28 cellular contexts compared by ENCODE assay signal in the genomic region with DNA sequence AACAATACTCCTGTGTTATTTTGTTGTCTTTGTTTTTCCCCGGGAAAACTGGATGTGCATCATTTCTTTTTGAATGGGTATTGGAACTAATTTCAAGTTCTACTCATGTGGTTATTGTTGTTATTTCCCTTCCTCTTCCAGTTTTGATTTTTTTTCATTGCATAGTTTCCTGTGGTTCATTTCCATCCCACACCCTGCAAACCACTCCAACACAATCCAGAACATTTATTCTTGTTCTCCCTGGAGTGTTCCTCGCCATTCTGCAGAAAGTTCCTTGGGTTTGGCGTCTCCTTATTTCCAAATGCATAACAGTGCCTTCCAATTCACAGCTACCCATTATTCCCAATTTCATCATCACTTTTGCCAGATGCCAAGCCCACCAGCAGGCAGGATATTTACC.
"Had no signal": no experiment of that assay in that cellular context is flagged by ENCODE, and none has a peak within 500 bp of the region (broad histone marks: within the 10 kb centered on the region; RNA-seq: fewer than 3 reads in every experiment).

No MANE protein-coding gene starts in this region.

- H3K36me3 ChIP-seq: neutrophil, pancreas, prostate gland, right atrium auricular region, right lobe of liver, sigmoid colon, stomach, thoracic aorta, thyroid gland, tibial nerve, upper lobe of left lung, vagina had no signal

- H3K4me1 Mint-ChIP-seq: nephron progenitor cell; stimulated activated effector memory CD8-positive, alpha-beta T cell treated with anti-CD3 and anti-CD28 coated beads, Interleukin-12 subunit alpha, Interleukin-12 subunit beta, amount 100 ng/mL, for 72 hours; stimulated activated naive B cell treated with anti-CD40 and anti-IgM and Interleukin-4, amounts not matched to agents 10 μg/mL and 1 μg/mL and 100 μg/mL, for 72 hours had no signal

- H3K4me3 ChIP-seq: pancreas, prostate gland, right atrium auricular region, right lobe of liver, sigmoid colon, stomach, thoracic aorta, thyroid gland, tibial nerve, upper lobe of left lung, vagina had no signal

- DNase-seq: nephron progenitor cell; nucleus accumbens; pancreas; retina; right lobe of liver; sigmoid colon; small intestine; stimulated activated CD4-positive, alpha-beta T cell treated with anti-CD3 and anti-CD28 coated beads, Interleukin-15, amount 100 ng/mL, for 24 hours; stimulated activated CD4-positive, alpha-beta T cell treated with anti-CD3 and anti-CD28 coated beads, Interleukin-2, amount 100 ng/mL, for 24 hours; stimulated activated CD4-positive, alpha-beta T cell treated with anti-CD3 and anti-CD28 coated beads, Interleukin-2, amount 100 ng/mL, for 48 hours; stimulated activated CD4-positive, alpha-beta T cell treated with anti-CD3 and anti-CD28 coated beads, Interleukin-4, amount 100 ng/mL, for 24 hours; stimulated activated naive B cell treated with anti-CD40 and anti-IgM and Interleukin-4, amounts not matched to agents 10 μg/mL and 1 μg/mL and 100 μg/mL, for 72 hours; stimulated activated naive CD4-positive, alpha-beta T cell treated with Interleukin-2 at 50 U/mL for 16 hours; stomach; thyroid gland; trophoblast cell; upper lobe of left lung had no signal

- H3K9me3 Mint-ChIP-seq: neural crest cell; stimulated activated naive B cell treated with anti-CD40 and anti-IgM and Interleukin-4, amounts not matched to agents 10 μg/mL and 1 μg/mL and 100 μg/mL, for 72 hours had no signal

- H3K27me3 Mint-ChIP-seq: natural killer cell treated with Interleukin-12 subunit alpha and Interleukin-12 subunit beta and Interleukin-15 and Interleukin-18, amount 100 ng/mL, for 72 hours; stimulated activated naive CD8-positive, alpha-beta T cell treated with anti-CD3 and anti-CD28 coated beads, Interleukin-15, Interleukin-2, amounts not matched to agents 100 ng/mL and 50 ng/mL, for 24 hours had no signal

- H3K27me3 ChIP-seq: neutrophil, pancreas, right atrium auricular region, right lobe of liver, sigmoid colon, stomach, thyroid gland, tibial nerve, upper lobe of left lung, vagina had no signal

- H3K4me1 ChIP-seq: pancreas, prostate gland, right lobe of liver, stomach, upper lobe of left lung, vagina had no signal

- H3K27ac Mint-ChIP-seq: natural killer cell treated with Interleukin-12 subunit alpha and Interleukin-12 subunit beta and Interleukin-15 and Interleukin-18, amount 100 ng/mL, for 72 hours; nephron progenitor cell; stimulated activated effector memory CD8-positive, alpha-beta T cell treated with anti-CD3 and anti-CD28 coated beads, Interleukin-12 subunit alpha, Interleukin-12 subunit beta, amount 100 ng/mL, for 72 hours; stimulated activated naive B cell treated with anti-CD40 and anti-IgM and Interleukin-4, amounts not matched to agents 10 μg/mL and 1 μg/mL and 100 μg/mL, for 72 hours; stimulated activated naive CD8-positive, alpha-beta T cell treated with anti-CD3 and anti-CD28 coated beads, Interleukin-15, Interleukin-2, amounts not matched to agents 100 ng/mL and 50 ng/mL, for 24 hours had no signal

- ATAC-seq: natural killer cell treated with Interleukin-12 subunit alpha and Interleukin-12 subunit beta and Interleukin-15 and Interleukin-18, amount 100 ng/mL, for 72 hours; pancreas; right lobe of liver; stimulated activated effector memory CD8-positive, alpha-beta T cell treated with anti-CD3 and anti-CD28 coated beads, Interleukin-12 subunit alpha, Interleukin-12 subunit beta, amount 100 ng/mL, for 72 hours; stimulated activated naive B cell treated with anti-CD40 and anti-IgM and Interleukin-4, amounts not matched to agents 10 μg/mL and 1 μg/mL and 100 μg/mL, for 72 hours had no signal

- H3K4me3 Mint-ChIP-seq: natural killer cell treated with Interleukin-12 subunit alpha and Interleukin-12 subunit beta and Interleukin-15 and Interleukin-18, amount 100 ng/mL, for 72 hours; nephron progenitor cell; neural crest cell; stimulated activated effector memory CD8-positive, alpha-beta T cell treated with anti-CD3 and anti-CD28 coated beads, Interleukin-12 subunit alpha, Interleukin-12 subunit beta, amount 100 ng/mL, for 72 hours; stimulated activated naive B cell treated with anti-CD40 and anti-IgM and Interleukin-4, amounts not matched to agents 10 μg/mL and 1 μg/mL and 100 μg/mL, for 72 hours; stimulated activated naive CD8-positive, alpha-beta T cell treated with anti-CD3 and anti-CD28 coated beads, Interleukin-15, Interleukin-2, amounts not matched to agents 100 ng/mL and 50 ng/mL, for 24 hours had no signal

- FAIRE-seq: pancreas, small intestine, urothelium cell line had no signal

- H3K36me3 Mint-ChIP-seq: stimulated activated effector memory CD8-positive, alpha-beta T cell treated with anti-CD3 and anti-CD28 coated beads, Interleukin-12 subunit alpha, Interleukin-12 subunit beta, amount 100 ng/mL, for 72 hours; stimulated activated naive B cell treated with anti-CD40 and anti-IgM and Interleukin-4, amounts not matched to agents 10 μg/mL and 1 μg/mL and 100 μg/mL, for 72 hours had no signal

- H3K27ac ChIP-seq: neutrophil, pancreas, prostate gland, right atrium auricular region, right lobe of liver, sigmoid colon, stomach, thoracic aorta, thyroid gland, tibial nerve, upper lobe of left lung, vagina had no signal

- H3K9me3 ChIP-seq: pancreas, prostate gland, right atrium auricular region, right lobe of liver, sigmoid colon, stomach, thoracic aorta, thyroid gland, upper lobe of left lung, vagina had no signal
